2 cellular contexts compared by ENCODE assay signal in genomic region chr1:12063141-12064072, GRCh38.
TF ChIP-seq lines count a peak whose summit lies in the region.

TNFRSF8 (plus strand) TSS chr1:12063303; CDS start chr1:12063599, 296 bp downstream.

TF ChIP-seq in K562, 482 proteins besides CTCF, POLR2A, EP300 and RAD21 (continued from another document and continues in another):
- TF ChIP-seq HMGXB4 (CRISPR knock-in tag; IDR thresholded peaks at IDR 0.05) (0 out of 2 replicates have a peak, but pooled peaks have one; percentile 12), HDAC8 (tag; IDR thresholded peaks at IDR 0.05) (peak; percentile 23; the same call in 1 of the 2 replicates), E2F1 (CRISPR knock-in tag; IDR thresholded peaks at IDR 0.05) (peak; percentile 83; the same call in 1 of the 2 replicates), HDAC3 (IDR thresholded peaks at IDR 0.05; ENCODE audit: borderline replicate concordance, partially characterized antibody) (no peak), MGA (IDR thresholded peaks at IDR 0.05) (peak; percentile 99), SIN3A (IDR thresholded peaks at IDR 0.05; ENCODE audit: borderline replicate concordance in 2 of 2, control insufficient read depth in 1 of 2, low read depth in 2 of 2, low read length in 2 of 2) (peak in 1 of 2 experiments; percentile 29; a peak in 1 of 4 replicates), NRF1 (conservative IDR thresholded peaks at IDR 0.05 in 1 of 2, IDR thresholded peaks at IDR 0.05 in 1 of 2) (peak; percentile 22 to 42; a peak in 1 of 4 replicates), NCOA1 (IDR thresholded peaks at IDR 0.05; ENCODE audit: low read depth) (no peak)

TF ChIP-seq in neural cell, 6 proteins besides CTCF, POLR2A, EP300 and RAD21 (continued from another document):
- TF ChIP-seq REST (IDR thresholded peaks at IDR 0.05; ENCODE audit: borderline replicate concordance) (no peak), TAF1 (IDR thresholded peaks at IDR 0.05; ENCODE audit: low read depth) (no peak), EZH2 (IDR thresholded peaks at IDR 0.05; ENCODE audit: borderline replicate concordance, insufficient read depth, low read length, poor library complexity, severe bottlenecking) (no peak), MXI1 (conservative IDR thresholded peaks at IDR 0.05; ENCODE audit: poor library complexity, severe bottlenecking) (no peak), SMC3 (conservative IDR thresholded peaks at IDR 0.05; ENCODE audit: poor library complexity) (no peak)
